9 cellular contexts compared by ENCODE assay signal in the genomic region with DNA sequence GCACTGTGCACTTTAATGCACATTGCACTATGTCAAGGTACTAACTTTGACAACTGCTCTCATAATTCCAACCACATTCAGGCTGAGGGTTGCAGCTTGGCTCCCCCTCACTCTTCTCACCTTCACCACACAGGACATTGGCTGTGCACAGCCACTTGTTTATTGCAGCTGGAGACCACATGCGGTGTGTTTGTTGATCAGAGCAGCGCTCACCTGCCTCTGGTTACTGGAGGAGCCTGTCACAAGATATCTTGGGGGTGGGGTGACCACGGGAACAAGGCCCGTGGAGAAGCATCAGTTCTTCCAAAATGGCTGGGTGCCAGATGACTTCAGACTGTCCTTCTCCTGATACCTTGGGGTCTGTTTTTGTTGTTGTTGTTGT. TPM values are rescaled to one million over a fixed set of nuclear protein-coding genes. Genes with fewer than 3 reads are reported as not detected.
DNase-seq lines count a peak whose midpoint lies in the region; ATAC-seq, FAIRE-seq and TF ChIP-seq lines count a peak whose summit lies in the region.
"Had no signal": no experiment of that assay in that cellular context is flagged by ENCODE, and none has a peak within 500 bp of the region (broad histone marks: within the 10 kb centered on the region; RNA-seq: fewer than 3 reads in every experiment).

No MANE protein-coding gene starts in this region.

- H3K9me3 Mint-ChIP-seq in activated CD8-positive, alpha-beta T cell treated with anti-CD3 and anti-CD28 coated beads for 36 hours = no peaks in the 10 kb centered on the region

- TF ChIP-seq CTCF in IMR-90 (conservative IDR thresholded peaks at IDR 0.05; ENCODE audit: low read depth, low read length) (no peak), D721Med (IDR thresholded peaks at IDR 0.05; ENCODE audit: insufficient read depth, missing control alignments) (no peak)
- no peak for TF ChIP-seq CTCF in activated CD8-positive, alpha-beta T cell treated with anti-CD3 and anti-CD28 coated beads for 36 hours (IDR thresholded peaks at IDR 0.05)

- H3K4me1 Mint-ChIP-seq in activated CD8-positive, alpha-beta T cell treated with anti-CD3 and anti-CD28 coated beads for 36 hours (ENCODE audit: low read depth) = peaks cover 65% of the 10 kb centered on the region

- BruUV-seq in IMR-90 (replicated peaks; lab: Mats Ljungman, UMichigan) = no TSS peak

- H3K36me3 Mint-ChIP-seq in activated CD8-positive, alpha-beta T cell treated with anti-CD3 and anti-CD28 coated beads for 36 hours (ENCODE audit: low read depth) = no peaks in the 10 kb centered on the region

- no peaks in the 10 kb centered on the region for H3K4me1 ChIP-seq in IMR-90 (ENCODE audit: control insufficient read depth, insufficient read depth, low read length)

- H3K18ac ChIP-seq in IMR-90 (ENCODE audit: low read depth, low read length) = no peak overlapping the region

- no peak overlapping the region for H2BK15ac ChIP-seq in IMR-90 (ENCODE audit: low read depth, low read length)

- no peak overlapping the region for H2AK9ac ChIP-seq in IMR-90 (replicated peaks; ENCODE audit: low read depth, low read length, poor library complexity)

- no peak overlapping the region for H3K14ac ChIP-seq in IMR-90 (replicated peaks; ENCODE audit: low read depth, low read length)

- H2BK20ac ChIP-seq in IMR-90 (ENCODE audit: low read depth, low read length) = no peak overlapping the region

- H3K4me3 Mint-ChIP-seq in activated CD8-positive, alpha-beta T cell treated with anti-CD3 and anti-CD28 coated beads for 36 hours = no peak overlapping the region

- no peak overlapping the region for H3K4me3 ChIP-seq in IMR-90 (ENCODE audit: insufficient read depth, low read depth, low read length)

- H3K4ac ChIP-seq in IMR-90 (ENCODE audit: low read depth, low read length) = no peak overlapping the region

- no peak overlapping the region for H3K56ac ChIP-seq in IMR-90 (ENCODE audit: extremely low read depth, insufficient read depth, low read length)

- H2AFZ ChIP-seq in IMR-90 (replicated peaks; ENCODE audit: low read length, poor library complexity) = peak overlapping the region; percentile 34

- TF ChIP-seq POLR2A in IMR-90 (IDR thresholded peaks at IDR 0.05; ENCODE audit: low read depth, low read length) = no peak

- H4K8ac ChIP-seq in IMR-90 (ENCODE audit: low read depth in 2 of 2, low read length in 2 of 2) = no peak overlapping the region

- H4K20me1 ChIP-seq in IMR-90 (ENCODE audit: insufficient read depth, low read length) = no peaks in the 10 kb centered on the region

- H4K5ac ChIP-seq in IMR-90 (ENCODE audit: low read depth, low read length) = no peak overlapping the region

- no peaks in the 10 kb centered on the region for H3K79me1 ChIP-seq in IMR-90 (ENCODE audit: low read depth in 1 of 2, low read length in 2 of 2)

- H3K27me3 ChIP-seq in IMR-90 (ENCODE audit: control insufficient read depth, insufficient read depth, low read length) = no peaks in the 10 kb centered on the region; the same call in 1 of the 2 replicates

- POLR2A ChIA-PET in IMR-90 (lab: Charles Lee; ENCODE audit: unreplicated experiment) = no interaction called here
- POLR2A ChIA-PET in activated CD8-positive, alpha-beta T cell treated with anti-CD3 and anti-CD28 coated beads for 36 hours (lab: Charles Lee) = interaction anchor here (0.8 to 17.7 kb wide), 5 partner anchors 8 to 28 kb away, joined by 3 to 239 read pairs (median 3); partner anchors contain the start of gene CCL5

- no peak overlapping the region for H2BK5ac ChIP-seq in IMR-90 (ENCODE audit: low read depth, low read length, poor library complexity, severe bottlenecking)

- FAIRE-seq in D721Med (lab: Jason Lieb, UNC) = no peak

- no CpG with 5 or more reads among the region's 4 CpGs for WGBS in IMR-90 (ENCODE audit: extremely low coverage in 2 of 2, insufficient read length in 1 of 2), 2 experiments

- H3K27ac ChIP-seq in IMR-90 (ENCODE audit: insufficient read depth, low read length) = no peak overlapping the region

- in situ Hi-C loops in IMR-90 (cut with MboI; ENCODE audit: low sequenced_read_pairs) = no loop called here

- dilution Hi-C loops in IMR-90 (cut with HindIII; ENCODE audit: low sequenced_read_pairs, unreplicated experiment) = no loop called here

- no peak overlapping the region for H3K4me2 ChIP-seq in IMR-90 (ENCODE audit: low read depth, low read length)

- no peak overlapping the region for H3K9ac ChIP-seq in IMR-90 (ENCODE audit: low read depth, low read length)

- peak overlapping the region; percentile 86 for H3K27ac Mint-ChIP-seq in activated CD8-positive, alpha-beta T cell treated with anti-CD3 and anti-CD28 coated beads for 36 hours

- intact Hi-C loops in IMR-90 (cut with micrococcal nuclease) = no loop called here
- intact Hi-C loops in activated CD8-positive, alpha-beta T cell treated with anti-CD3 and anti-CD28 coated beads for 36 hours (cut with micrococcal nuclease) = loop anchor here (10.0 kb wide), 1 partner anchor 204 kb away; the partner anchor contains the start of gene CCL3

- no peak overlapping the region for H2BK120ac ChIP-seq in IMR-90 (ENCODE audit: low read depth, low read length)

- no peak overlapping the region for H2AK5ac ChIP-seq in IMR-90 (ENCODE audit: low read depth, low read length)

- no peaks in the 10 kb centered on the region for H3K27me3 Mint-ChIP-seq in activated CD8-positive, alpha-beta T cell treated with anti-CD3 and anti-CD28 coated beads for 36 hours

- DNase-seq in IMR-90 (no peak), mucosa of gallbladder (ENCODE audit: low spot score) (peak; percentile 54), cerebellar nuclear complex (lab: John Stamatoyannopoulos, UW) (no peak), D721Med (ENCODE audit: insufficient read length, low spot score) (no peak), epidermal melanocyte (ENCODE audit: insufficient read length, low spot score) (no peak)
- DNase-seq in activated CD8-positive, alpha-beta T cell treated with anti-CD3 and anti-CD28 coated beads for 36 hours = peak; percentile 81
- DNase-seq: occipital lobe had no signal

- no peak overlapping the region for H3K23ac ChIP-seq in IMR-90 (ENCODE audit: low read depth, low read length)

- no peak overlapping the region for H4K91ac ChIP-seq in IMR-90 (ENCODE audit: insufficient read depth, low read depth, low read length)

- H3K9me3 ChIP-seq in IMR-90 (ENCODE audit: control insufficient read depth, insufficient read depth, low read length) = no peaks in the 10 kb centered on the region

- CTCF ChIA-PET in IMR-90 (lab: Yijun Ruan, JAX) = interaction anchor here (0.6 to 0.7 kb wide), 2 partner anchors 31 to 174 kb away, joined by 3 read pairs; no protein-coding TSS in a partner anchor
- CTCF ChIA-PET in activated CD8-positive, alpha-beta T cell treated with anti-CD3 and anti-CD28 coated beads for 36 hours (lab: Charles Lee) = interaction anchor here (0.7 to 2.0 kb wide), 4 partner anchors 41 to 182 kb away, joined by 3 to 6 read pairs (median 3); no protein-coding TSS in a partner anchor

- ATAC-seq in GM18511 (IDR thresholded peaks at IDR 0.05; ENCODE audit: unreplicated experiment) (peak; percentile 52), IMR-90 (ENCODE audit: low read depth) (no peak), GM21717 (IDR thresholded peaks at IDR 0.05; ENCODE audit: unreplicated experiment) (no peak)
- peak; percentile 48 for ATAC-seq in activated CD8-positive, alpha-beta T cell treated with anti-CD3 and anti-CD28 coated beads for 36 hours

- no peak for TF ChIP-seq RAD21 in IMR-90 (IDR thresholded peaks at IDR 0.05; ENCODE audit: low read length)

- no peaks in the 10 kb centered on the region for H3K36me3 ChIP-seq in IMR-90 (ENCODE audit: control insufficient read depth, insufficient read depth, low read length)

- no peaks in the 10 kb centered on the region; the same call in 1 of the 2 replicates for H3K9me1 ChIP-seq in IMR-90 (ENCODE audit: insufficient read depth, low read length)

TF ChIP-seq in IMR-90, 13 proteins besides CTCF, POLR2A, EP300 and RAD21 (continues in another document):
- TF ChIP-seq NFE2L2 (IDR thresholded peaks at IDR 0.05; ENCODE audit: low read depth, low read length) = no peak
- TF ChIP-seq RCOR1 (IDR thresholded peaks at IDR 0.05; ENCODE audit: insufficient replicate concordance, low read length) = no peak
- TF ChIP-seq ELK1 (IDR thresholded peaks at IDR 0.05; ENCODE audit: borderline replicate concordance, low read depth, low read length) = no peak

RNA-seq across cellular contexts. Expression of gene CCL5, which starts 10.6 kb away (rescaled TPM):
- not detected in 2 replicates for total RNA-seq in IMR-90 (2012; rRNA removed)
- not detected in 2 replicates for polyA plus RNA-seq in IMR-90 (2012; rRNA removed)
- polyA plus RNA-seq in IMR-90 (2012; cell fraction: cytosol; rRNA removed) = not detected in 2 replicates
- not detected in 2 replicates for polyA plus RNA-seq in IMR-90 (2012; cell fraction: nucleus; rRNA removed; ENCODE audit: low replicate concordance)
- 100 to 1,000 TPM; 156 to 158 TPM for total RNA-seq in activated CD8-positive, alpha-beta T cell treated with anti-CD3 and anti-CD28 coated beads for 36 hours
- total RNA-seq in mucosa of gallbladder = 14.9 TPM

RNA-seq across cellular contexts. Expression of gene HEATR9, which starts 22.1 kb away (rescaled TPM):
- total RNA-seq in IMR-90 (2012; rRNA removed) = not detected in 2 replicates
- polyA plus RNA-seq in IMR-90 (2012; rRNA removed) = not detected in 2 replicates
- polyA plus RNA-seq in IMR-90 (2012; cell fraction: cytosol; rRNA removed) = not detected in 2 replicates
- polyA plus RNA-seq in IMR-90 (2012; cell fraction: nucleus; rRNA removed; ENCODE audit: low replicate concordance) = not detected in 2 replicates
- under 1 TPM; 0.38 to 0.70 TPM for total RNA-seq in activated CD8-positive, alpha-beta T cell treated with anti-CD3 and anti-CD28 coated beads for 36 hours
- 0.09 TPM for total RNA-seq in mucosa of gallbladder
- total RNA-seq: occipital lobe had no signal

RNA-seq across cellular contexts. Expression of gene RDM1, which starts 39.8 kb away (rescaled TPM):
- total RNA-seq in IMR-90 (2012; rRNA removed) (0.18 TPM in 1 of 2 replicates, not detected in the other), mucosa of gallbladder (0.75 TPM)
- polyA plus RNA-seq in IMR-90 (2012; rRNA removed) = not detected in 2 replicates
- 0.11 TPM in 1 of 2 replicates, not detected in the other for polyA plus RNA-seq in IMR-90 (2012; cell fraction: cytosol; rRNA removed)
- 0.10 TPM in 1 of 2 replicates, not detected in the other for polyA plus RNA-seq in IMR-90 (2012; cell fraction: nucleus; rRNA removed; ENCODE audit: low replicate concordance)
- total RNA-seq in activated CD8-positive, alpha-beta T cell treated with anti-CD3 and anti-CD28 coated beads for 36 hours = 10 to 100 TPM; 12.6 to 16.0 TPM

RNA-seq across cellular contexts. Expression of gene LYZL6, which starts 52.7 kb away (rescaled TPM):
- total RNA-seq in IMR-90 (2012; rRNA removed) = not detected in 2 replicates
- polyA plus RNA-seq in IMR-90 (2012; rRNA removed) = not detected in 2 replicates
- polyA plus RNA-seq in IMR-90 (2012; cell fraction: cytosol; rRNA removed) = not detected in 2 replicates
- not detected in 2 replicates for polyA plus RNA-seq in IMR-90 (2012; cell fraction: nucleus; rRNA removed; ENCODE audit: low replicate concordance)
- total RNA-seq in activated CD8-positive, alpha-beta T cell treated with anti-CD3 and anti-CD28 coated beads for 36 hours = not detected
- total RNA-seq in mucosa of gallbladder = not detected
- total RNA-seq: occipital lobe had no signal

Comparison
In these comparisons a context has a peak if more than half of its experiments do, and no peak if none do; other contexts are left out.
1. ATAC-seq: peak in GM18511 (single experiment) and activated CD8-positive, alpha-beta T cell treated with anti-CD3 and anti-CD28 coated beads for 36 hours (single experiment); none in IMR-90 (single experiment) and GM21717 (single experiment).
2. DNase-seq: peak in activated CD8-positive, alpha-beta T cell treated with anti-CD3 and anti-CD28 coated beads for 36 hours (single experiment) and mucosa of gallbladder (single experiment); none in IMR-90 (single experiment), cerebellar nuclear complex (0 of 2), D721Med (single experiment) and epidermal melanocyte (single experiment).
3. RNA of gene CCL5, which starts 10.6 kb away (total RNA-seq): 156 to 158 TPM in activated CD8-positive, alpha-beta T cell treated with anti-CD3 and anti-CD28 coated beads for 36 hours and 14.9 TPM in mucosa of gallbladder (single experiment); not detected in IMR-90; every median in the first group is over 10 times any median in the second.